ENCODE assay signal across 9 cellular contexts in genomic region chr14:104882325-104882973, GRCh38. TPM values are rescaled to one million over a fixed set of nuclear protein-coding genes. Genes with fewer than 3 reads are reported as not detected.
DNase-seq lines count a peak whose midpoint lies in the region; ATAC-seq and TF ChIP-seq lines count a peak whose summit lies in the region.
"Had no signal": no experiment of that assay in that cellular context is flagged by ENCODE, and none has a peak within 500 bp of the region (broad histone marks: within the 10 kb centered on the region; RNA-seq: fewer than 3 reads in every experiment).

No MANE protein-coding gene starts in this region.

- H3K27ac ChIP-seq in colonic mucosa (no peak overlapping the region), psoas muscle (no peak overlapping the region)

- intact Hi-C loops in colonic mucosa (cut with DNase I) (no loop called here), psoas muscle (cut with DNase I) (no loop called here)

- peak; percentile 25 for DNase-seq in NCI-H146 (lab: John Stamatoyannopoulos, UW)
- DNase-seq in NCI-H146 treated with DMSO at 0.1 percent for 48 hours (lab: John Stamatoyannopoulos, UW; ENCODE audit: unreplicated experiment): no peak
- DNase-seq in NCI-H2171 treated with DMSO at 0.1 percent for 48 hours (lab: John Stamatoyannopoulos, UW): peak; percentile 37
- DNase-seq in colonic mucosa: peak; percentile 83
- peak; percentile 8 to 54 for DNase-seq in psoas muscle
- no peak for DNase-seq in hippocampal formation (lab: John Stamatoyannopoulos, UW)
- DNase-seq: NCI-H2227 treated with DMSO at 0.1 percent for 48 hours had no signal

- peaks cover 9% of the 10 kb centered on the region for H3K36me3 ChIP-seq in colonic mucosa
- H3K36me3 ChIP-seq in psoas muscle (ENCODE audit: insufficient read depth in 1 of 2, low read depth in 1 of 2): peaks cover 0 to 60% of the 10 kb centered on the region in 2 donors

- H3K4me3 ChIP-seq in colonic mucosa (no peak overlapping the region), psoas muscle (no peak overlapping the region)

- ATAC-seq in psoas muscle: no peak
- no peak for ATAC-seq in HG03354 (IDR thresholded peaks at IDR 0.05; ENCODE audit: poor library complexity, severe bottlenecking, unreplicated experiment)
- ATAC-seq in GM19023 (IDR thresholded peaks at IDR 0.05; ENCODE audit: unreplicated experiment): no peak

- TF ChIP-seq CTCF in colonic mucosa (IDR thresholded peaks at IDR 0.05) (no peak), psoas muscle (IDR thresholded peaks at IDR 0.05) (no peak)

- H3K9ac ChIP-seq in colonic mucosa (ENCODE audit: low read depth in 2 of 2, low read length in 2 of 2): no peak overlapping the region

- no peaks in the 10 kb centered on the region for H3K4me1 ChIP-seq in colonic mucosa
- H3K4me1 ChIP-seq in psoas muscle: peaks cover 12% of the 10 kb centered on the region

- 73 to 80% (median 79%) methylated on average over 13 of the region's 13 CpGs for WGBS in psoas muscle, 3 donors

- H3K9me3 ChIP-seq in colonic mucosa (no peaks in the 10 kb centered on the region), psoas muscle (no peaks in the 10 kb centered on the region)

- H3K27me3 ChIP-seq in colonic mucosa (no peaks in the 10 kb centered on the region), psoas muscle (ENCODE audit: insufficient read depth in 3 of 3, low read length in 2 of 3) (no peaks in the 10 kb centered on the region)

RNA-seq across cellular contexts. Expression of gene CEP170B, which starts 17.4 kb away (rescaled TPM):
- total RNA-seq in colonic mucosa (100 to 1,000 TPM in 1 of 2 donors, 10 to 100 TPM in 1; 57.2 to 110 TPM), psoas muscle (10 to 100 TPM in 1 of 4 donors, 1 to 10 TPM in 3; 6.3 to 15.7 (median 7.7) TPM)
- 1 to 10 TPM; 2.0 to 5.8 (median 3.3) TPM for polyA plus RNA-seq in psoas muscle

RNA-seq across cellular contexts. Expression of gene PLD4, which starts 42.2 kb away (rescaled TPM):
- total RNA-seq in colonic mucosa (1 to 10 TPM in 1 of 2 donors, not detected in 1; 1.2 TPM), psoas muscle (under 1 TPM in 2 of 4 donors, not detected in 2; 0.04 to 0.25 TPM)
- polyA plus RNA-seq in psoas muscle: not detected

Comparison
In these comparisons a context has a peak if more than half of its experiments do, and no peak if none do; other contexts are left out.
1. DNase-seq: peak in NCI-H146 (single experiment), NCI-H2171 treated with DMSO at 0.1 percent for 48 hours (single experiment), colonic mucosa (single experiment) and psoas muscle (2 of 2); none in NCI-H146 treated with DMSO at 0.1 percent for 48 hours (single experiment) and hippocampal formation (0 of 2).